14 cellular contexts compared by ENCODE assay signal in genomic region chr1:204469304-204469703, GRCh38.
"Had no signal": no experiment of that assay in that cellular context is flagged by ENCODE, and none has a peak within 500 bp of the region (broad histone marks: within the 10 kb centered on the region; RNA-seq: fewer than 3 reads in every experiment).

No MANE protein-coding gene starts in this region.

- H3K36me3 Mint-ChIP-seq: natural killer cell treated with Interleukin-12 subunit alpha and Interleukin-12 subunit beta and Interleukin-15 and Interleukin-18, amount 100 ng/mL, for 72 hours had no signal

- H3K27ac Mint-ChIP-seq: activated CD4-positive, alpha-beta T cell treated with anti-CD3 and anti-CD28 coated beads for 36 hours; activated CD8-positive, alpha-beta T cell treated with anti-CD3 and anti-CD28 coated beads for 36 hours; activated naive CD8-positive, alpha-beta T cell; natural killer cell treated with Interleukin-12 subunit alpha and Interleukin-12 subunit beta and Interleukin-15 and Interleukin-18, amount 100 ng/mL, for 72 hours; T-helper 1 cell treated with Interleukin-12 subunit alpha and Interleukin-12 subunit beta and Interleukin-4 antibody, amounts not matched to agents 30 μg/mL and 1 μg/mL, for 36 hours had no signal

- H3K27ac ChIP-seq: tibial artery, uterus, WERI-Rb-1 had no signal

- H3K9me3 Mint-ChIP-seq: activated CD8-positive, alpha-beta T cell treated with anti-CD3 and anti-CD28 coated beads for 36 hours; natural killer cell treated with Interleukin-12 subunit alpha and Interleukin-12 subunit beta and Interleukin-15 and Interleukin-18, amount 100 ng/mL, for 72 hours; T-helper 1 cell treated with Interleukin-12 subunit alpha and Interleukin-12 subunit beta and Interleukin-4 antibody, amounts not matched to agents 30 μg/mL and 1 μg/mL, for 36 hours had no signal

- H3K9me3 ChIP-seq: esophagus muscularis mucosa, stomach, tibial artery, uterus had no signal

- H3K36me3 ChIP-seq: uterus, WERI-Rb-1 had no signal

- H3K27me3 ChIP-seq: esophagus muscularis mucosa, stomach, tibial artery, uterus had no signal

- DNase-seq: activated CD4-positive, alpha-beta T cell treated with anti-CD3 and anti-CD28 coated beads for 36 hours; activated CD8-positive, alpha-beta T cell treated with anti-CD3 and anti-CD28 coated beads for 36 hours; activated gamma-delta T cell treated with Interleukin-2 at 50 U/mL for 16 hours; amniotic stem cell; mesenchymal stem cell; retina; stomach; uterus; WERI-Rb-1 had no signal

- H3K4me3 ChIP-seq: esophagus muscularis mucosa, stomach, tibial artery, uterus had no signal

- H3K27me3 Mint-ChIP-seq: activated CD4-positive, alpha-beta T cell treated with anti-CD3 and anti-CD28 coated beads for 36 hours; activated CD8-positive, alpha-beta T cell treated with anti-CD3 and anti-CD28 coated beads for 36 hours; activated naive CD8-positive, alpha-beta T cell; natural killer cell treated with Interleukin-12 subunit alpha and Interleukin-12 subunit beta and Interleukin-15 and Interleukin-18, amount 100 ng/mL, for 72 hours had no signal

- H3K4me3 Mint-ChIP-seq: activated CD4-positive, alpha-beta T cell treated with anti-CD3 and anti-CD28 coated beads for 36 hours; activated CD8-positive, alpha-beta T cell treated with anti-CD3 and anti-CD28 coated beads for 36 hours; activated naive CD8-positive, alpha-beta T cell; natural killer cell treated with Interleukin-12 subunit alpha and Interleukin-12 subunit beta and Interleukin-15 and Interleukin-18, amount 100 ng/mL, for 72 hours; T-helper 1 cell treated with Interleukin-12 subunit alpha and Interleukin-12 subunit beta and Interleukin-4 antibody, amounts not matched to agents 30 μg/mL and 1 μg/mL, for 36 hours had no signal
